Comparison of ENCODE assay signal across 1 cellular context in genomic region chr5:156327306-156327705, GRCh38.
TF ChIP-seq lines count a peak whose summit lies in the region.

No MANE protein-coding gene starts in this region.

TF ChIP-seq in A549, 52 proteins besides CTCF, POLR2A, EP300 and RAD21 (continued from another document):
- TF ChIP-seq PBX3 (IDR thresholded peaks at IDR 0.05) (no peak), BCL3 (IDR thresholded peaks at IDR 0.05) (no peak)
